ENCODE assay signal across 8 cellular contexts in genomic region chr17:76556759-76557367, GRCh38. TPM values are rescaled to one million over a fixed set of nuclear protein-coding genes. Genes with fewer than 3 reads are reported as not detected.
DNase-seq lines count a peak whose midpoint lies in the region; ATAC-seq, FAIRE-seq and TF ChIP-seq lines count a peak whose summit lies in the region.

No MANE protein-coding gene starts in this region.

- H3K4me3 Mint-ChIP-seq in activated T-helper 2 cell treated with anti-CD3 and anti-CD28 coated beads, Interferon-gamma antibody, Interleukin-2, Interleukin-4, amounts not matched to agents 10 μg/mL and 5 μg/mL and 100 μg/mL, durations not matched to agents 14 hours and 24 hours and 36 hours (ENCODE audit: low read depth) = peak overlapping the region; percentile 95

- intact Hi-C loops in activated T-helper 2 cell treated with anti-CD3 and anti-CD28 coated beads, Interferon-gamma antibody, Interleukin-2, Interleukin-4, amounts not matched to agents 10 μg/mL and 5 μg/mL and 100 μg/mL, durations not matched to agents 14 hours and 24 hours and 36 hours (cut with micrococcal nuclease) = loop anchor here (5.0 to 10.0 kb wide), 2 partner anchors 105 to 158 kb away; partner anchors contain the start of genes MXRA7 and UBE2O

- peaks cover 50% of the 10 kb centered on the region for H3K36me3 Mint-ChIP-seq in activated T-helper 2 cell treated with anti-CD3 and anti-CD28 coated beads, Interferon-gamma antibody, Interleukin-2, Interleukin-4, amounts not matched to agents 10 μg/mL and 5 μg/mL and 100 μg/mL, durations not matched to agents 14 hours and 24 hours and 36 hours (ENCODE audit: low read depth)

- TF ChIP-seq CTCF in AG10803 (conservative IDR thresholded peaks at IDR 0.05; ENCODE audit: low read length) = no peak
- TF ChIP-seq CTCF in D721Med (IDR thresholded peaks at IDR 0.05; ENCODE audit: insufficient read depth, missing control alignments) = no peak

- H3K9me3 Mint-ChIP-seq in activated T-helper 2 cell treated with anti-CD3 and anti-CD28 coated beads, Interferon-gamma antibody, Interleukin-2, Interleukin-4, amounts not matched to agents 10 μg/mL and 5 μg/mL and 100 μg/mL, durations not matched to agents 14 hours and 24 hours and 36 hours = no peaks in the 10 kb centered on the region

- peak overlapping the region; percentile 98 for H3K4me3 ChIP-seq in AG10803 (ENCODE audit: low read length)

- no peak for FAIRE-seq in D721Med (lab: Jason Lieb, UNC)

- ATAC-seq in GM19324 (IDR thresholded peaks at IDR 0.05; ENCODE audit: low FRiP score, unreplicated experiment) = peak; percentile 22

- no peaks in the 10 kb centered on the region for H3K27me3 Mint-ChIP-seq in activated T-helper 2 cell treated with anti-CD3 and anti-CD28 coated beads, Interferon-gamma antibody, Interleukin-2, Interleukin-4, amounts not matched to agents 10 μg/mL and 5 μg/mL and 100 μg/mL, durations not matched to agents 14 hours and 24 hours and 36 hours (ENCODE audit: low read depth)

- peak overlapping the region; percentile 98 for H3K27ac Mint-ChIP-seq in activated T-helper 2 cell treated with anti-CD3 and anti-CD28 coated beads, Interferon-gamma antibody, Interleukin-2, Interleukin-4, amounts not matched to agents 10 μg/mL and 5 μg/mL and 100 μg/mL, durations not matched to agents 14 hours and 24 hours and 36 hours

- H3K4me1 Mint-ChIP-seq in activated T-helper 2 cell treated with anti-CD3 and anti-CD28 coated beads, Interferon-gamma antibody, Interleukin-2, Interleukin-4, amounts not matched to agents 10 μg/mL and 5 μg/mL and 100 μg/mL, durations not matched to agents 14 hours and 24 hours and 36 hours (ENCODE audit: low read depth) = peaks cover 30% of the 10 kb centered on the region

- in situ Hi-C loops in KBM-7 (cut with MboI; ENCODE audit: low pct_unique_long_range_greater_than_20kb, low sequenced_read_pairs) = no loop called here

- DNase-seq in AG10803 (ENCODE audit: low read depth) (peak; percentile 55), KBM-7 (peak; percentile 61), glomerular visceral epithelial cell (ENCODE audit: extremely low spot score) (peak; percentile 46), renal cortical epithelial cell (ENCODE audit: low read depth) (peak; percentile 59), NCI-H1436 treated with DMSO at 0.1 percent for 48 hours (lab: John Stamatoyannopoulos, UW) (no peak), D721Med (ENCODE audit: insufficient read length, low spot score) (no peak)
- DNase-seq in activated T-helper 2 cell treated with anti-CD3 and anti-CD28 coated beads, Interferon-gamma antibody, Interleukin-2, Interleukin-4, amounts not matched to agents 10 μg/mL and 5 μg/mL and 100 μg/mL, durations not matched to agents 14 hours and 24 hours and 36 hours (ENCODE audit: low spot score) = peak; percentile 16

RNA-seq across cellular contexts. Expression of gene PRCD, which starts 17.0 kb away (rescaled TPM):
- not detected in 2 replicates for total RNA-seq in activated T-helper 2 cell treated with anti-CD3 and anti-CD28 coated beads, Interferon-gamma antibody, Interleukin-2, Interleukin-4, amounts not matched to agents 10 μg/mL and 5 μg/mL and 100 μg/mL, durations not matched to agents 14 hours and 24 hours and 36 hours
- 0.94 and 5.0 TPM in 2 replicates for total RNA-seq in renal cortical epithelial cell

RNA-seq across cellular contexts. Expression of gene CYGB, which starts 19.4 kb away (rescaled TPM):
- total RNA-seq in activated T-helper 2 cell treated with anti-CD3 and anti-CD28 coated beads, Interferon-gamma antibody, Interleukin-2, Interleukin-4, amounts not matched to agents 10 μg/mL and 5 μg/mL and 100 μg/mL, durations not matched to agents 14 hours and 24 hours and 36 hours = not detected in 2 replicates
- 10.3 and 49.8 TPM in 2 replicates for total RNA-seq in renal cortical epithelial cell

RNA-seq across cellular contexts. Expression of gene ST6GALNAC2, which starts 28.8 kb away (rescaled TPM):
- total RNA-seq in activated T-helper 2 cell treated with anti-CD3 and anti-CD28 coated beads, Interferon-gamma antibody, Interleukin-2, Interleukin-4, amounts not matched to agents 10 μg/mL and 5 μg/mL and 100 μg/mL, durations not matched to agents 14 hours and 24 hours and 36 hours = 0.41 TPM in 1 of 2 replicates, not detected in the other
- 3.5 and 8.0 TPM in 2 replicates for total RNA-seq in renal cortical epithelial cell

RNA-seq across cellular contexts. Expression of gene RHBDF2, which starts 55.6 kb away (rescaled TPM):
- 45.3 and 48.5 TPM in 2 replicates for total RNA-seq in activated T-helper 2 cell treated with anti-CD3 and anti-CD28 coated beads, Interferon-gamma antibody, Interleukin-2, Interleukin-4, amounts not matched to agents 10 μg/mL and 5 μg/mL and 100 μg/mL, durations not matched to agents 14 hours and 24 hours and 36 hours
- 30.0 and 40.1 TPM in 2 replicates for total RNA-seq in renal cortical epithelial cell

Comparison
In these comparisons a context has a peak if more than half of its experiments do, and no peak if none do; other contexts are left out.
1. DNase-seq: peak in AG10803 (single experiment), KBM-7 (single experiment), activated T-helper 2 cell treated with anti-CD3 and anti-CD28 coated beads, Interferon-gamma antibody, Interleukin-2, Interleukin-4, amounts not matched to agents 10 μg/mL and 5 μg/mL and 100 μg/mL, durations not matched to agents 14 hours and 24 hours and 36 hours (single experiment), glomerular visceral epithelial cell (single experiment) and renal cortical epithelial cell (single experiment); none in NCI-H1436 treated with DMSO at 0.1 percent for 48 hours (single experiment) and D721Med (single experiment).
2. RNA of gene CYGB, which starts 19.4 kb away (total RNA-seq): 10.3 to 49.8 TPM in renal cortical epithelial cell; not detected in activated T-helper 2 cell treated with anti-CD3 and anti-CD28 coated beads, Interferon-gamma antibody, Interleukin-2, Interleukin-4, amounts not matched to agents 10 μg/mL and 5 μg/mL and 100 μg/mL, durations not matched to agents 14 hours and 24 hours and 36 hours; every median in the first group is over 10 times any median in the second.